ENCODE assay signal across 16 cellular contexts in genomic region chr12:4241592-4241991, GRCh38. TPM values are rescaled to one million over a fixed set of nuclear protein-coding genes. Genes with fewer than 3 reads are reported as not detected.
DNase-seq lines count a peak whose midpoint lies in the region; ATAC-seq and TF ChIP-seq lines count a peak whose summit lies in the region.
"Had no signal": no experiment of that assay in that cellular context is flagged by ENCODE, and none has a peak within 500 bp of the region (broad histone marks: within the 10 kb centered on the region; RNA-seq: fewer than 3 reads in every experiment).

No MANE protein-coding gene starts in this region.

- H3K27ac ChIP-seq in coronary artery: no peak overlapping the region
- H3K27ac ChIP-seq: C4-2B, HL-60 had no signal

- H3K36me3 Mint-ChIP-seq in CD14-positive monocyte (peaks cover 6 to 27% of the 10 kb centered on the region in 2 donors), memory B cell (peaks cover 13% of the 10 kb centered on the region)

- DNase-seq in CD14-positive monocyte (ENCODE audit: low spot score) (no peak), MV-4-11 (lab: John Stamatoyannopoulos, UW) (peak; percentile 59), coronary artery (ENCODE audit: low spot score) (peak; percentile 4), memory B cell (ENCODE audit: low spot score in 2 of 2) (no peak), AG08396 (ENCODE audit: low spot score) (no peak)
- no peak for DNase-seq in activated CD4-positive, alpha-beta T cell treated with anti-CD3 and anti-CD28 coated beads, Interleukin-2, amount 50 U/mL, for 1 hour
- no peak for DNase-seq in activated T-cell treated with anti-CD3 and anti-CD28 coated beads, Interleukin-2, amount 50 U/mL, for 1 hour
- DNase-seq: BE2C; CD8-positive, alpha-beta T cell; COR-L47; DMS153; DMS79 treated with DMSO at 0.1 percent for 48 hours; EL had no signal

- H3K4me3 Mint-ChIP-seq in CD14-positive monocyte: no peak overlapping the region
- H3K4me3 Mint-ChIP-seq in memory B cell: no peak overlapping the region
- H3K4me3 Mint-ChIP-seq: CD8-positive, alpha-beta T cell had no signal

- H3K4me3 ChIP-seq in coronary artery: no peak overlapping the region

- H3K9me3 Mint-ChIP-seq in CD14-positive monocyte (peaks cover 12 to 25% (median 20%) of the 10 kb centered on the region in 7 donors), memory B cell (peaks cover 21% of the 10 kb centered on the region)

- peak overlapping the region in 5 of 7 donors; percentile 8 to 86 (median 58) for H3K27ac Mint-ChIP-seq in CD14-positive monocyte
- peak overlapping the region; percentile 49 for H3K27ac Mint-ChIP-seq in memory B cell
- H3K27ac Mint-ChIP-seq: CD8-positive, alpha-beta T cell had no signal

- H3K27me3 Mint-ChIP-seq in CD14-positive monocyte (ENCODE audit: low read depth in 3 of 3): peaks cover 9 to 20% (median 12%) of the 10 kb centered on the region in 3 donors
- peaks cover 10% of the 10 kb centered on the region for H3K27me3 Mint-ChIP-seq in memory B cell

- intact Hi-C loops in CD14-positive monocyte (cut with micrococcal nuclease): loop anchor here in 1 of 2 donors (5.0 kb wide), 1 partner anchor 39 kb away; no protein-coding TSS in a partner anchor

- peaks cover 68% of the 10 kb centered on the region for H3K4me1 Mint-ChIP-seq in CD14-positive monocyte
- H3K4me1 Mint-ChIP-seq in memory B cell: peaks cover 16% of the 10 kb centered on the region

- no peak for ATAC-seq in memory B cell (ENCODE audit: low read depth)
- ATAC-seq: CD8-positive, alpha-beta T cell; HCT116 had no signal

- TF ChIP-seq CTCF in CD14-positive monocyte (IDR thresholded peaks at IDR 0.05) (no peak), coronary artery (IDR thresholded peaks at IDR 0.05) (no peak)

RNA-seq across cellular contexts. Expression of gene CCND2, which starts 32.0 kb away (rescaled TPM):
- 1 to 10 TPM; 3.6 to 3.9 TPM for polyA plus RNA-seq in CD14-positive monocyte

Comparison
In these comparisons a context has a peak if more than half of its experiments do, and no peak if none do; other contexts are left out.
1. DNase-seq: peak in MV-4-11 (single experiment) and coronary artery (single experiment); none in CD14-positive monocyte (single experiment), memory B cell (0 of 2), activated CD4-positive, alpha-beta T cell treated with anti-CD3 and anti-CD28 coated beads, Interleukin-2, amount 50 U/mL, for 1 hour (single experiment), AG08396 (single experiment) and activated T-cell treated with anti-CD3 and anti-CD28 coated beads, Interleukin-2, amount 50 U/mL, for 1 hour (single experiment).